In genomic region chr6:106574729-106575458, GRCh38 we compare ENCODE assay signal across 11 cellular contexts. TPM values are rescaled to one million over a fixed set of nuclear protein-coding genes. Genes with fewer than 3 reads are reported as not detected.
DNase-seq lines count a peak whose midpoint lies in the region; ATAC-seq and TF ChIP-seq lines count a peak whose summit lies in the region.
"Had no signal": no experiment of that assay in that cellular context is flagged by ENCODE, and none has a peak within 500 bp of the region (broad histone marks: within the 10 kb centered on the region; RNA-seq: fewer than 3 reads in every experiment).

No MANE protein-coding gene starts in this region.

- H3K27ac ChIP-seq in adrenal gland: peak overlapping the region in 2 of 5 donors; percentile 88 to 90
- no peak overlapping the region for H3K27ac ChIP-seq in testis
- H3K27ac ChIP-seq in effector memory CD4-positive, alpha-beta T cell (ENCODE audit: insufficient read depth, low read length, poor library complexity, severe bottlenecking): no peak overlapping the region
- H3K27ac ChIP-seq in spleen: peak overlapping the region in 1 of 8 donors; percentile 46

- peak; percentile 20 to 54 for ATAC-seq in activated T-cell treated with anti-CD3 and anti-CD28 coated beads, Interleukin-2, amount 50 U/mL, for 72 hours (replicated peaks in 1 of 2)
- ATAC-seq in GM19452 (IDR thresholded peaks at IDR 0.05; ENCODE audit: unreplicated experiment): no peak

- H3K36me3 ChIP-seq in adrenal gland (replicated peaks in 1 of 2): no peaks in the 10 kb centered on the region
- no peaks in the 10 kb centered on the region for H3K36me3 ChIP-seq in testis (ENCODE audit: low read depth, missing control alignments)
- H3K36me3 ChIP-seq in effector memory CD4-positive, alpha-beta T cell (ENCODE audit: control insufficient read depth, insufficient read depth, low read length): peaks cover 11% of the 10 kb centered on the region
- peaks cover 0 to 80% (median 20%) of the 10 kb centered on the region in 6 donors for H3K36me3 ChIP-seq in spleen

- no peaks in the 10 kb centered on the region for H3K9me3 ChIP-seq in adrenal gland (replicated peaks in 1 of 3)
- no peaks in the 10 kb centered on the region for H3K9me3 ChIP-seq in testis
- H3K9me3 ChIP-seq in effector memory CD4-positive, alpha-beta T cell (ENCODE audit: control insufficient read depth, low read length): no peaks in the 10 kb centered on the region
- H3K9me3 ChIP-seq in spleen: no peaks in the 10 kb centered on the region
- H3K9me3 ChIP-seq: BLaER1 treated with 17β-estradiol and CSF1 and Interleukin-3, amounts not matched to agents 10 nM and 100 nM; heart left ventricle had no signal

- H3K27me3 ChIP-seq in adrenal gland (no peaks in the 10 kb centered on the region), testis (no peaks in the 10 kb centered on the region), spleen (replicated peaks in 1 of 7) (no peaks in the 10 kb centered on the region)
- no peaks in the 10 kb centered on the region for H3K27me3 ChIP-seq in effector memory CD4-positive, alpha-beta T cell (replicated peaks; ENCODE audit: control insufficient read depth, insufficient read depth, low read length, poor library complexity, severe bottlenecking)
- H3K27me3 ChIP-seq: BLaER1 treated with 17β-estradiol and CSF1 and Interleukin-3, amounts not matched to agents 10 nM and 100 nM; heart left ventricle had no signal

- H3K4me3 ChIP-seq in adrenal gland (no peak overlapping the region), testis (no peak overlapping the region), spleen (no peak overlapping the region)
- no peak overlapping the region for H3K4me3 ChIP-seq in effector memory CD4-positive, alpha-beta T cell (ENCODE audit: insufficient read depth, low read depth, low read length, poor library complexity, severe bottlenecking)
- H3K4me3 ChIP-seq: BLaER1 treated with 17β-estradiol and CSF1 and Interleukin-3, amounts not matched to agents 10 nM and 100 nM; heart left ventricle had no signal

- no peaks in the 10 kb centered on the region for H3K9me3 Mint-ChIP-seq in activated T-cell treated with anti-CD3 and anti-CD28 coated beads, Interleukin-2, amount 50 U/mL, for 72 hours

- WGBS in adrenal gland, 4 donors: 69 to 79% (median 77%) methylated on average over 12 to 16 of the region's 16 CpGs
- 69 to 73% methylated on average over 10 to 16 of the region's 16 CpGs for WGBS in testis, 2 donors
- 82 to 91% (median 87%) methylated on average over 12 to 16 of the region's 16 CpGs for WGBS in spleen, 5 donors

- H3K4me3 Mint-ChIP-seq in activated T-cell treated with anti-CD3 and anti-CD28 coated beads, Interleukin-2, amount 50 U/mL, for 72 hours: no peak overlapping the region

- peaks cover 0 to 4% of the 10 kb centered on the region in 2 donors for H3K36me3 Mint-ChIP-seq in activated T-cell treated with anti-CD3 and anti-CD28 coated beads, Interleukin-2, amount 50 U/mL, for 72 hours (ENCODE audit: insufficient read depth in 2 of 2)

- H3K27ac Mint-ChIP-seq in activated T-cell treated with anti-CD3 and anti-CD28 coated beads, Interleukin-2, amount 50 U/mL, for 72 hours: peak overlapping the region; percentile 82

- peaks cover 6% of the 10 kb centered on the region for H3K4me1 Mint-ChIP-seq in activated T-cell treated with anti-CD3 and anti-CD28 coated beads, Interleukin-2, amount 50 U/mL, for 72 hours (ENCODE audit: low read depth)

- intact Hi-C loops in adrenal gland (cut with DNase I): no loop called here
- intact Hi-C loops in testis (cut with DNase I; ENCODE audit: low total_unique reads): no loop called here
- intact Hi-C loops in spleen (cut with DNase I; ENCODE audit: low total_unique reads): no loop called here

- TF ChIP-seq CTCF in adrenal gland (IDR thresholded peaks at IDR 0.05) (no peak), testis (IDR thresholded peaks at IDR 0.05) (no peak), spleen (IDR thresholded peaks at IDR 0.05 in 8 of 11, conservative IDR thresholded peaks at IDR 0.05 in 3 of 11) (no peak)

- H3K4me1 ChIP-seq in adrenal gland (replicated peaks in 1 of 2): peaks cover 0 to 11% of the 10 kb centered on the region in 2 donors
- H3K4me1 ChIP-seq in testis: no peaks in the 10 kb centered on the region
- no peaks in the 10 kb centered on the region for H3K4me1 ChIP-seq in effector memory CD4-positive, alpha-beta T cell (ENCODE audit: control insufficient read depth, insufficient read depth, low read length, poor library complexity, severe bottlenecking)
- H3K4me1 ChIP-seq in spleen: peaks cover 0 to 15% (median 0%) of the 10 kb centered on the region in 6 donors

- H3K27me3 Mint-ChIP-seq in activated T-cell treated with anti-CD3 and anti-CD28 coated beads, Interleukin-2, amount 50 U/mL, for 72 hours (ENCODE audit: low read depth): no peaks in the 10 kb centered on the region

- TF ChIP-seq POLR2A in adrenal gland (IDR thresholded peaks at IDR 0.05) (peak in 1 of 2 donors; percentile 45), testis (IDR thresholded peaks at IDR 0.05) (no peak), spleen (IDR thresholded peaks at IDR 0.05) (no peak)

- no peak for DNase-seq in activated T-cell treated with anti-CD3 and anti-CD28 coated beads, Interleukin-2, amount 50 U/mL, for 72 hours
- DNase-seq in activated T-cell treated with anti-CD3 and anti-CD28 coated beads for 4 hours (no peak), adrenal gland (peak; percentile 44 to 89 (median 84)), islet precursor cell (peak; percentile 91), testis (peak; percentile 18), spleen (no peak)
- DNase-seq in effector memory CD4-positive, alpha-beta T cell: no peak
- DNase-seq: heart left ventricle, NCI-H1436 had no signal

RNA-seq across cellular contexts. Expression of gene RTN4IP1, which starts 54.4 kb away (rescaled TPM):
- total RNA-seq in activated T-cell treated with anti-CD3 and anti-CD28 coated beads, Interleukin-2, amount 50 U/mL, for 72 hours: 10 to 100 TPM in 1 of 2 donors, 1 to 10 TPM in 1; 7.3 to 10.3 TPM
- total RNA-seq in adrenal gland (1 to 10 TPM; 1.6 to 10.0 (median 7.4) TPM), testis (1 to 10 TPM; 9.8 to 9.9 TPM), spleen (1 to 10 TPM; 3.9 to 9.1 (median 6.7) TPM)
- polyA plus RNA-seq in adrenal gland (1 to 10 TPM; 6.0 to 8.8 (median 6.5) TPM), testis (ENCODE audit: insufficient read depth, low read depth, low replicate concordance) (9.9 TPM), spleen (1 to 10 TPM; 4.7 to 8.2 (median 6.5) TPM)

RNA-seq across cellular contexts. Expression of gene QRSL1, which starts 54.5 kb away (rescaled TPM):
- 10 to 100 TPM; 19.5 to 19.8 TPM for total RNA-seq in activated T-cell treated with anti-CD3 and anti-CD28 coated beads, Interleukin-2, amount 50 U/mL, for 72 hours
- total RNA-seq in adrenal gland (10 to 100 TPM in 5 of 8 donors, 1 to 10 TPM in 3; 8.5 to 12.7 (median 11.0) TPM), testis (1 to 10 TPM; 9.1 to 9.2 TPM), spleen (10 to 100 TPM; 16.4 to 27.9 (median 20.2) TPM)
- polyA plus RNA-seq in adrenal gland (10 to 100 TPM in 1 of 3 donors, 1 to 10 TPM in 2; 4.8 to 17.5 (median 5.6) TPM), testis (ENCODE audit: insufficient read depth, low read depth, low replicate concordance) (13.3 TPM), spleen (10 to 100 TPM; 18.2 to 23.1 (median 21.6) TPM)

Comparison
In these comparisons a context has a peak if more than half of its experiments do, and no peak if none do; other contexts are left out.
1. DNase-seq: peak in adrenal gland (7 of 7), islet precursor cell (single experiment) and testis (single experiment); none in activated T-cell treated with anti-CD3 and anti-CD28 coated beads, Interleukin-2, amount 50 U/mL, for 72 hours (0 of 2), activated T-cell treated with anti-CD3 and anti-CD28 coated beads for 4 hours (single experiment), effector memory CD4-positive, alpha-beta T cell (0 of 3) and spleen (single experiment).